In genomic region chr5:172749881-172750608, GRCh38 we compare ENCODE assay signal across 13 cellular contexts. TPM values are rescaled to one million over a fixed set of nuclear protein-coding genes. Genes with fewer than 3 reads are reported as not detected.
DNase-seq lines count a peak whose midpoint lies in the region; ATAC-seq and TF ChIP-seq lines count a peak whose summit lies in the region.
"Had no signal": no experiment of that assay in that cellular context is flagged by ENCODE, and none has a peak within 500 bp of the region (broad histone marks: within the 10 kb centered on the region; RNA-seq: fewer than 3 reads in every experiment).

No MANE protein-coding gene starts in this region.

- peaks cover 7% of the 10 kb centered on the region for H3K9me3 Mint-ChIP-seq in neural progenitor cell
- H3K9me3 Mint-ChIP-seq: activated T-helper 2 cell treated with anti-CD3 and anti-CD28 coated beads, Interferon-gamma antibody, Interleukin-2, Interleukin-4, amounts not matched to agents 10 μg/mL and 5 μg/mL and 100 μg/mL, durations not matched to agents 14 hours and 24 hours and 36 hours had no signal

- no peak overlapping the region for H3K27ac Mint-ChIP-seq in neural progenitor cell
- H3K27ac Mint-ChIP-seq: activated T-helper 2 cell treated with anti-CD3 and anti-CD28 coated beads, Interferon-gamma antibody, Interleukin-2, Interleukin-4, amounts not matched to agents 10 μg/mL and 5 μg/mL and 100 μg/mL, durations not matched to agents 14 hours and 24 hours and 36 hours had no signal

- DNase-seq in Ammon's horn (ENCODE audit: low spot score) (peak; percentile 54), cerebellum (ENCODE audit: low spot score) (peak; percentile 56), hepatocyte (ENCODE audit: low spot score) (no peak), pons (ENCODE audit: low spot score) (peak; percentile 37), neural progenitor cell (ENCODE audit: low spot score) (no peak), ecto neural progenitor cell (ENCODE audit: low spot score) (no peak)
- DNase-seq: activated CD4-positive, alpha-beta T cell treated with anti-CD3 and anti-CD28 coated beads for 4 hours; midbrain; NCI-H1105; stimulated activated naive CD4-positive, alpha-beta T cell had no signal

- WGBS in hepatocyte (ENCODE audit: low lambda C conversion rate, missing lambda C conversion rate), result 67% methylated on average over 19 of the region's 19 CpGs

- TF ChIP-seq CTCF in hepatocyte (IDR thresholded peaks at IDR 0.05; ENCODE audit: poor library complexity) (no peak), neural progenitor cell (IDR thresholded peaks at IDR 0.05) (no peak)

- no peaks in the 10 kb centered on the region for H4K20me1 ChIP-seq in hepatocyte (ENCODE audit: insufficient read depth, poor library complexity, severe bottlenecking)
- no peaks in the 10 kb centered on the region for H4K20me1 ChIP-seq in neural progenitor cell (ENCODE audit: low read depth)

- peaks cover 3% of the 10 kb centered on the region for H3K4me1 Mint-ChIP-seq in neural progenitor cell

- H3K9ac ChIP-seq in neural progenitor cell, result no peak overlapping the region

- H3K79me2 ChIP-seq in hepatocyte, result no peaks in the 10 kb centered on the region
- H3K79me2 ChIP-seq in neural progenitor cell (ENCODE audit: low read depth), result no peaks in the 10 kb centered on the region

- no peaks in the 10 kb centered on the region for H3K9me2 ChIP-seq in hepatocyte (replicated peaks; ENCODE audit: insufficient read depth)

- H3K9me3 ChIP-seq in hepatocyte (ENCODE audit: low read depth), result no peaks in the 10 kb centered on the region
- H3K9me3 ChIP-seq in neural progenitor cell (ENCODE audit: low read depth), result peaks cover 3% of the 10 kb centered on the region

- H3K27me3 ChIP-seq in hepatocyte, result no peaks in the 10 kb centered on the region
- peaks cover 5% of the 10 kb centered on the region for H3K27me3 ChIP-seq in neural progenitor cell

- peak overlapping the region; percentile 43 for H3K27ac ChIP-seq in hepatocyte
- no peak overlapping the region for H3K27ac ChIP-seq in neural progenitor cell

- no peaks in the 10 kb centered on the region for H3K36me3 ChIP-seq in hepatocyte (replicated peaks; ENCODE audit: insufficient read depth, low read depth)
- no peaks in the 10 kb centered on the region for H3K36me3 ChIP-seq in neural progenitor cell

- H3F3A ChIP-seq in neural progenitor cell (ENCODE audit: low read depth), result no peaks in the 10 kb centered on the region

- H3K36me3 Mint-ChIP-seq in neural progenitor cell, result no peaks in the 10 kb centered on the region

- no peak overlapping the region for H3K4me3 ChIP-seq in hepatocyte
- H3K4me3 ChIP-seq in neural progenitor cell, result no peak overlapping the region

- H3K27me3 Mint-ChIP-seq in neural progenitor cell (ENCODE audit: insufficient read depth, low read depth), result peaks cover 4% of the 10 kb centered on the region

- no peak overlapping the region for H2AFZ ChIP-seq in hepatocyte
- H2AFZ ChIP-seq in neural progenitor cell (replicated peaks), result no peak overlapping the region

- H3K4me2 ChIP-seq in hepatocyte (no peak overlapping the region), neural progenitor cell (no peak overlapping the region)

- no peak overlapping the region for H3K4me3 Mint-ChIP-seq in neural progenitor cell

- H3K4me1 ChIP-seq in hepatocyte (ENCODE audit: insufficient read depth), result peaks cover 8% of the 10 kb centered on the region
- H3K4me1 ChIP-seq in neural progenitor cell, result no peaks in the 10 kb centered on the region

- ATAC-seq in HG03378 (IDR thresholded peaks at IDR 0.05; ENCODE audit: unreplicated experiment) (no peak), GM21529 (IDR thresholded peaks at IDR 0.05; ENCODE audit: unreplicated experiment) (no peak)

RNA-seq across cellular contexts. Expression of gene DUSP1, which starts 20.9 kb away (rescaled TPM):
- total RNA-seq in cerebellum, result 36.9 TPM
- 537 and 547 TPM in 2 replicates for total RNA-seq in hepatocyte
- polyA plus RNA-seq in hepatocyte, result 583 and 682 TPM in 2 replicates
- total RNA-seq in neural progenitor cell (ENCODE audit: low replicate concordance), result 4.2 and 12.8 TPM in 2 replicates

Comparison
In these comparisons a context has a peak if more than half of its experiments do, and no peak if none do; other contexts are left out.
1. DNase-seq: peak in Ammon's horn (single experiment), cerebellum (single experiment) and pons (single experiment); none in hepatocyte (single experiment), neural progenitor cell (single experiment) and ecto neural progenitor cell (single experiment).
2. RNA of gene DUSP1, which starts 20.9 kb away (total RNA-seq): 537 to 547 TPM in hepatocyte; 36.9 TPM in cerebellum (single experiment) and 4.2 to 12.8 TPM in neural progenitor cell; every median in the first group is over 10 times any median in the second.